ENCODE assay signal across 8 cellular contexts in the genomic region with DNA sequence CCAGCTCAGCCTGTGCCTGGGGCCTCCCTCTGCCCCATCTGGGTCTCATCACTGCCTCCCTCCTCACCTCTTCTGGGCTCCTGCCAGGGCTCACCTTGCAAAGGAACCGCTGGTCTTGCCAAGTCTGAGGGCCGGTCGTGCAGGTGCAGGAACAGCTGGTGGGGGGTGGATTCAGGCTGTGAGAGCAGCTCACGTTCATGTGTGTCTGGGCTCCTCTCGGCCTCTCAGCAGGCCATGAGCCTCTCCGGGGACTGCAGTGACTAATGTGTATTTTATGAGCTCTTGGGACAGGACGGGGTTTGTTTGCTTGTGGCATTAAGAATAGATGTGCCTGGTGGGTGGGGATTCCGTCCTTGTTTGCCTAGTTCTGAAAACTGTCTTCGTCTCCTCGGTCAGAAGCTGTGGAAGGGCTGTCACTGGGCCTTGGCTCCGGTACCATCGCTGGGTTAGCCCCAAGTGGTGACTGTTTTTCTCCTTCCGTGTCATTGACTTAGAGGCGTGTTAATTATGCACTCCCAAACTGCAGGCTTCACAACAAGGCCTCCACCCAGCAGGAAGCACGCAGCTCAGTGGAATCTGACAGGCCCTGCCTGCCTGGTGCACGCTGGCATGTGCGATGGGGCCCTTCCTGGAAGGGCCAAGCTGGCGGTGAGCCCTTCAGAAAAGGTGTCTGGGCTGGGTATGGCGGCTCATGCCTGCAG.
DNase-seq lines count a peak whose midpoint lies in the region; ATAC-seq and TF ChIP-seq lines count a peak whose summit lies in the region.

No MANE protein-coding gene starts in this region.

- H3K27me3 ChIP-seq in OCI-LY1 (ENCODE audit: insufficient read depth, low read length) (no peaks in the 10 kb centered on the region), left ventricle myocardium inferior (ENCODE audit: low read depth) (no peaks in the 10 kb centered on the region), upper lobe of right lung (no peaks in the 10 kb centered on the region)

- H3K4me3 Mint-ChIP-seq in stimulated activated memory B cell treated with anti-CD40 and anti-IgM and Interleukin-4, amounts not matched to agents 10 μg/mL and 1 μg/mL and 100 μg/mL, for 72 hours, result no peak overlapping the region

- H3K36me3 ChIP-seq in OCI-LY1 (ENCODE audit: insufficient read depth, low read length), result peaks cover 8% of the 10 kb centered on the region; the same call in 1 of the 2 replicates
- peaks cover 47% of the 10 kb centered on the region for H3K36me3 ChIP-seq in left ventricle myocardium inferior
- peaks cover 25% of the 10 kb centered on the region for H3K36me3 ChIP-seq in upper lobe of right lung

- no peaks in the 10 kb centered on the region for H3K9me2 ChIP-seq in OCI-LY1 (ENCODE audit: low read depth, low read length)

- H3K4me1 ChIP-seq in OCI-LY1 (ENCODE audit: insufficient read depth, low read length, severe bottlenecking), result peaks cover 17% of the 10 kb centered on the region
- peaks cover 46% of the 10 kb centered on the region for H3K4me1 ChIP-seq in left ventricle myocardium inferior
- peaks cover 19% of the 10 kb centered on the region for H3K4me1 ChIP-seq in upper lobe of right lung

- H3K27ac Mint-ChIP-seq in stimulated activated memory B cell treated with anti-CD40 and anti-IgM and Interleukin-4, amounts not matched to agents 10 μg/mL and 1 μg/mL and 100 μg/mL, for 72 hours, result no peak overlapping the region

- ATAC-seq in upper lobe of right lung, result peak; percentile 64
- ATAC-seq in stimulated activated memory B cell treated with anti-CD40 and anti-IgM and Interleukin-4, amounts not matched to agents 10 μg/mL and 1 μg/mL and 100 μg/mL, for 72 hours, result no peak
- no peak for ATAC-seq in GM21619 (IDR thresholded peaks at IDR 0.05; ENCODE audit: unreplicated experiment)

- no peak overlapping the region for H3K4me2 ChIP-seq in OCI-LY1 (ENCODE audit: low read length)

- intact Hi-C loops in left ventricle myocardium inferior (cut with micrococcal nuclease), result no loop called here
- intact Hi-C loops in upper lobe of right lung (cut with DNase I), result no loop called here

- H3K9me3 ChIP-seq in OCI-LY1 (ENCODE audit: low read length), result no peaks in the 10 kb centered on the region
- H3K9me3 ChIP-seq in left ventricle myocardium inferior (replicated peaks), result no peaks in the 10 kb centered on the region
- no peaks in the 10 kb centered on the region for H3K9me3 ChIP-seq in upper lobe of right lung

- DNase-seq in NCI-H526 (lab: John Stamatoyannopoulos, UW) (peak; percentile 19 to 58), NCI-H526 treated with DMSO at 0.1 percent for 48 hours (lab: John Stamatoyannopoulos, UW) (no peak), left ventricle myocardium inferior (no peak), upper lobe of right lung (peak; percentile 81), UCSD-AML1 (lab: John Stamatoyannopoulos, UW; ENCODE audit: unreplicated experiment) (no peak)

- H3K4me3 ChIP-seq in OCI-LY1 (ENCODE audit: low read depth, low read length, poor library complexity, severe bottlenecking), result no peak overlapping the region
- no peak overlapping the region for H3K4me3 ChIP-seq in left ventricle myocardium inferior
- no peak overlapping the region for H3K4me3 ChIP-seq in upper lobe of right lung

- peaks cover 22% of the 10 kb centered on the region for H3K36me3 Mint-ChIP-seq in stimulated activated memory B cell treated with anti-CD40 and anti-IgM and Interleukin-4, amounts not matched to agents 10 μg/mL and 1 μg/mL and 100 μg/mL, for 72 hours

- no peak overlapping the region for H2AFZ ChIP-seq in OCI-LY1 (ENCODE audit: low read length)

- no peaks in the 10 kb centered on the region for H3K79me2 ChIP-seq in OCI-LY1 (ENCODE audit: insufficient read depth, low read length)

- H3K27ac ChIP-seq in OCI-LY1 (ENCODE audit: low read depth, low read length, poor library complexity, severe bottlenecking) (peak overlapping the region; percentile 70), left ventricle myocardium inferior (replicated peaks) (peak overlapping the region; percentile 27), upper lobe of right lung (peak overlapping the region; percentile 42)

- no peaks in the 10 kb centered on the region for H3K27me3 Mint-ChIP-seq in stimulated activated memory B cell treated with anti-CD40 and anti-IgM and Interleukin-4, amounts not matched to agents 10 μg/mL and 1 μg/mL and 100 μg/mL, for 72 hours

- TF ChIP-seq CTCF in OCI-LY1 (IDR thresholded peaks at IDR 0.05; ENCODE audit: low read length) (no peak), left ventricle myocardium inferior (IDR thresholded peaks at IDR 0.05; ENCODE audit: borderline replicate concordance) (no peak), upper lobe of right lung (IDR thresholded peaks at IDR 0.05) (no peak)

- H3K4me1 Mint-ChIP-seq in stimulated activated memory B cell treated with anti-CD40 and anti-IgM and Interleukin-4, amounts not matched to agents 10 μg/mL and 1 μg/mL and 100 μg/mL, for 72 hours, result peaks cover 14% of the 10 kb centered on the region

- H3K9ac ChIP-seq in OCI-LY1 (ENCODE audit: low read length), result no peak overlapping the region

- H3F3A ChIP-seq in OCI-LY1 (ENCODE audit: insufficient read depth, low read length), result no peaks in the 10 kb centered on the region

- H4K20me1 ChIP-seq in OCI-LY1 (ENCODE audit: insufficient read depth, low read length), result no peaks in the 10 kb centered on the region

- no peaks in the 10 kb centered on the region for H3K9me3 Mint-ChIP-seq in stimulated activated memory B cell treated with anti-CD40 and anti-IgM and Interleukin-4, amounts not matched to agents 10 μg/mL and 1 μg/mL and 100 μg/mL, for 72 hours

Comparison
In these comparisons a context has a peak if more than half of its experiments do, and no peak if none do; other contexts are left out.
1. DNase-seq: peak in NCI-H526 (2 of 2) and upper lobe of right lung (single experiment); none in NCI-H526 treated with DMSO at 0.1 percent for 48 hours (single experiment), left ventricle myocardium inferior (single experiment) and UCSD-AML1 (single experiment).
2. Peak in every context shown above with its lines, with median percentiles within 50 percentile points of each other: H3K27ac ChIP-seq.